ENCODE assay signal across 1 cellular context in genomic region chr1:31701137-31701736, GRCh38.
A peak's percentile ranks its signal among the peaks of the same experiment; 100 is the strongest.
TF ChIP-seq lines count a peak whose summit lies in the region.

No MANE protein-coding gene starts in this region.

TF ChIP-seq in HepG2, 621 proteins besides CTCF, POLR2A, EP300 and RAD21 (continued from another document and continues in another):
- TF ChIP-seq THAP9 (CRISPR knock-in tag; IDR thresholded peaks at IDR 0.05; ENCODE audit: borderline replicate concordance): no peak
- TF ChIP-seq KLF16 (CRISPR knock-in tag; IDR thresholded peaks at IDR 0.05): peak in 1 of 2 experiments; percentile 84; a peak in 2 of 4 replicates
- TF ChIP-seq MYNN (CRISPR knock-in tag; IDR thresholded peaks at IDR 0.05; ENCODE audit: low read depth): no peak
- no peak for TF ChIP-seq ZFAT (CRISPR knock-in tag; conservative IDR thresholded peaks at IDR 0.05)
- peak; percentile 71; the same call in 1 of the 2 replicates for TF ChIP-seq NR2F6 (IDR thresholded peaks at IDR 0.05)
- peak; percentile 85 for TF ChIP-seq NR2F6 (CRISPR knock-in tag; IDR thresholded peaks at IDR 0.05)
- TF ChIP-seq HMGXB4 (CRISPR knock-in tag; IDR thresholded peaks at IDR 0.05; ENCODE audit: borderline replicate concordance in 1 of 2, low read depth in 1 of 2): peak in 1 of 2 experiments; percentile 39; a peak in 1 of 4 replicates
- no peak for TF ChIP-seq SRY (CRISPR knock-in tag; IDR thresholded peaks at IDR 0.05)
- 0 out of 2 replicates have a peak, but pooled peaks have one; percentile 28 for TF ChIP-seq ZNF644 (CRISPR knock-in tag; IDR thresholded peaks at IDR 0.05; ENCODE audit: low read depth)
- peak; percentile 80 for TF ChIP-seq ZSCAN9 (CRISPR knock-in tag; IDR thresholded peaks at IDR 0.05; ENCODE audit: borderline replicate concordance)
- no peak for TF ChIP-seq GPBP1L1 (CRISPR knock-in tag; IDR thresholded peaks at IDR 0.05)
- TF ChIP-seq ZFP1 (CRISPR knock-in tag; IDR thresholded peaks at IDR 0.05): no peak
- TF ChIP-seq PAF1 (CRISPR knock-in tag; IDR thresholded peaks at IDR 0.05): no peak
- TF ChIP-seq HOXA5 (CRISPR knock-in tag; IDR thresholded peaks at IDR 0.05): no peak
- 0 out of 2 replicates have a peak, but pooled peaks have one; percentile 61 for TF ChIP-seq MIER2 (CRISPR knock-in tag; IDR thresholded peaks at IDR 0.05)
- no peak for TF ChIP-seq BRD4 (CRISPR knock-in tag; IDR thresholded peaks at IDR 0.05)
- 0 out of 2 replicates have a peak, but pooled peaks have one; percentile 53 for TF ChIP-seq ZSCAN29 (CRISPR knock-in tag; conservative IDR thresholded peaks at IDR 0.05)
- TF ChIP-seq ZNF629 (CRISPR knock-in tag; conservative IDR thresholded peaks at IDR 0.05): peak; percentile 51
- no peak for TF ChIP-seq NFE2L1 (CRISPR knock-in tag; IDR thresholded peaks at IDR 0.05; ENCODE audit: borderline replicate concordance)
- TF ChIP-seq ZNF619 (CRISPR knock-in tag; IDR thresholded peaks at IDR 0.05): no peak
- TF ChIP-seq HOXA7 (CRISPR knock-in tag; IDR thresholded peaks at IDR 0.05): no peak
- no peak for TF ChIP-seq RBFOX2 (IDR thresholded peaks at IDR 0.05; ENCODE audit: low read depth, low read length)
- no peak for TF ChIP-seq HDAC6 (IDR thresholded peaks at IDR 0.05; ENCODE audit: low read depth, low read length)
- peak; percentile 31; the same call in 1 of the 2 replicates for TF ChIP-seq GATAD1 (CRISPR knock-in tag; IDR thresholded peaks at IDR 0.05)
- TF ChIP-seq ZNF3 (CRISPR knock-in tag; IDR thresholded peaks at IDR 0.05): no peak
- TF ChIP-seq ZZZ3 (CRISPR knock-in tag; IDR thresholded peaks at IDR 0.05; ENCODE audit: borderline replicate concordance): no peak
- peak; percentile 68 for TF ChIP-seq KAT8 (CRISPR knock-in tag; IDR thresholded peaks at IDR 0.05)
- TF ChIP-seq FUBP1 (CRISPR knock-in tag; IDR thresholded peaks at IDR 0.05; ENCODE audit: borderline replicate concordance): no peak
- peak; percentile 83 for TF ChIP-seq MED1 (CRISPR knock-in tag; IDR thresholded peaks at IDR 0.05)
- TF ChIP-seq ZBTB14 (CRISPR knock-in tag; IDR thresholded peaks at IDR 0.05): no peak
- no peak for TF ChIP-seq ATF6 (CRISPR knock-in tag; conservative IDR thresholded peaks at IDR 0.05)
- TF ChIP-seq ONECUT2 (CRISPR knock-in tag; IDR thresholded peaks at IDR 0.05): no peak
- no peak for TF ChIP-seq KAT7 (CRISPR knock-in tag; IDR thresholded peaks at IDR 0.05; ENCODE audit: borderline replicate concordance)
- TF ChIP-seq TIGD3 (CRISPR knock-in tag; IDR thresholded peaks at IDR 0.05; ENCODE audit: borderline replicate concordance): no peak
- TF ChIP-seq MAFK (conservative IDR thresholded peaks at IDR 0.05 in 1 of 2, IDR thresholded peaks at IDR 0.05 in 1 of 2; ENCODE audit: low read length in 2 of 2): no peak
- TF ChIP-seq USF2 (IDR thresholded peaks at IDR 0.05; ENCODE audit: low read depth, low read length): no peak
- no peak for TF ChIP-seq USF2 (CRISPR knock-in tag; IDR thresholded peaks at IDR 0.05; ENCODE audit: borderline replicate concordance)
- no peak for TF ChIP-seq GLI4 (CRISPR knock-in tag; IDR thresholded peaks at IDR 0.05; ENCODE audit: borderline replicate concordance)
- TF ChIP-seq ZBTB4 (CRISPR knock-in tag; IDR thresholded peaks at IDR 0.05; ENCODE audit: borderline replicate concordance): 0 out of 2 replicates have a peak, but pooled peaks have one; percentile 53
- no peak for TF ChIP-seq SYNCRIP (IDR thresholded peaks at IDR 0.05; ENCODE audit: insufficient read depth, low read depth, low read length)
